In genomic region chr11:16820324-16821092, GRCh38 we compare ENCODE assay signal across 8 cellular contexts.
DNase-seq lines count a peak whose midpoint lies in the region; ATAC-seq and TF ChIP-seq lines count a peak whose summit lies in the region.

No MANE protein-coding gene starts in this region.

- peak; percentile 84 for TF ChIP-seq CTCF in KMS-11 (conservative IDR thresholded peaks at IDR 0.05; ENCODE audit: low read depth, low read length)
- TF ChIP-seq CTCF in parathyroid adenoma (IDR thresholded peaks at IDR 0.05) = peak; percentile 73
- peak; percentile 91 for TF ChIP-seq CTCF in type B pancreatic cell (conservative IDR thresholded peaks at IDR 0.05)

- no peak overlapping the region for H3K9ac ChIP-seq in KMS-11
- no peak overlapping the region for H3K9ac ChIP-seq in parathyroid adenoma

- peaks cover 8% of the 10 kb centered on the region for H3K4me1 ChIP-seq in KMS-11 (ENCODE audit: low read depth, poor library complexity, severe bottlenecking)
- no peaks in the 10 kb centered on the region for H3K4me1 ChIP-seq in parathyroid adenoma

- H3K4me3 ChIP-seq in KMS-11 (IDR thresholded peaks at IDR 0.05; ENCODE audit: insufficient read depth, low read depth, low read length) = no peak overlapping the region
- H3K4me3 ChIP-seq in parathyroid adenoma (ENCODE audit: low read depth, low read length) = no peak overlapping the region

- DNase-seq in EL = peak; percentile 78
- DNase-seq in RPMI8226 = peak; percentile 68
- peak; percentile 45 for DNase-seq in activated effector memory CD4-positive, alpha-beta T cell treated with Interleukin-2 at 50 U/mL for 16 hours
- DNase-seq in germinal center (ENCODE audit: low spot score) = peak; percentile 70
- no peak for DNase-seq in type B pancreatic cell (ENCODE audit: extremely low spot score, unreplicated experiment)

- peak; percentile 83 for ATAC-seq in GM21786 (IDR thresholded peaks at IDR 0.05; ENCODE audit: unreplicated experiment)

- peaks cover 32% of the 10 kb centered on the region for H3K4me1 Mint-ChIP-seq in type B pancreatic cell (ENCODE audit: unreplicated experiment)

- H3K79me2 ChIP-seq in KMS-11 (ENCODE audit: insufficient read depth, low read depth) (no peaks in the 10 kb centered on the region), parathyroid adenoma (no peaks in the 10 kb centered on the region)

- no peaks in the 10 kb centered on the region for H3K9me3 ChIP-seq in parathyroid adenoma (ENCODE audit: control insufficient read depth, low read length)

- H3K27me3 ChIP-seq in KMS-11 (ENCODE audit: insufficient read depth, low read depth) = no peaks in the 10 kb centered on the region
- H3K27me3 ChIP-seq in parathyroid adenoma (ENCODE audit: control insufficient read depth, insufficient read depth, low read length) = no peaks in the 10 kb centered on the region

- H3K4me2 ChIP-seq in KMS-11 = no peak overlapping the region; the same call in 1 of the 2 replicates
- no peak overlapping the region for H3K4me2 ChIP-seq in parathyroid adenoma (ENCODE audit: low read length)

- no peaks in the 10 kb centered on the region for H3K9me3 Mint-ChIP-seq in type B pancreatic cell

- H2AFZ ChIP-seq in KMS-11 (ENCODE audit: low read depth) = no peak overlapping the region
- H2AFZ ChIP-seq in parathyroid adenoma = no peak overlapping the region

- peaks cover 26% of the 10 kb centered on the region for H3K36me3 Mint-ChIP-seq in type B pancreatic cell

- no peaks in the 10 kb centered on the region for H4K20me1 ChIP-seq in KMS-11 (ENCODE audit: insufficient read depth)

- H3K27ac ChIP-seq in KMS-11 (no peak overlapping the region), parathyroid adenoma (no peak overlapping the region)

- H3K36me3 ChIP-seq in KMS-11 (ENCODE audit: insufficient read depth) (no peaks in the 10 kb centered on the region), parathyroid adenoma (ENCODE audit: control insufficient read depth, insufficient read depth, low read length) (no peaks in the 10 kb centered on the region)

- H3K27ac Mint-ChIP-seq in type B pancreatic cell = peak overlapping the region; percentile 87

- H3K27me3 Mint-ChIP-seq in type B pancreatic cell = no peaks in the 10 kb centered on the region

- H3K4me3 Mint-ChIP-seq in type B pancreatic cell = peak overlapping the region; percentile 37
